15 cellular contexts compared by ENCODE assay signal in the genomic region with DNA sequence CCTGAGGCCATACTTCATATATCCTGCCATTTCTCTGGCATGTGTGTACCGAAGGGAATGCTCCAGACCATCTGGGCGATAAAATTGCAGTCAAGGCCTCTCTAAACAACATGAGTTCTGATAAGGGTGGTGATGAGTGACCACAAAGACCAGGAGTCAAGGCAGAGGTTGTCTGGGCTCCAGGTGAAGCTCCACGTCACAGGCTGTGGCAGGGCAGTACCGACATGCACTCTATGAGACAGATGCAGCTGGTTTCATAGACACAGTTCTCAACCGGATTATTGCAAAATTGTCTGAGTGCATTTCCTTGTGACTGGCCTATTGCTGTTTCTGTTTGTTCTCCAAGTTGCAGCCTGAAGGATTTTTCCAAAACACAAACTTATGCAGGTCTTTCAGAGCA.
DNase-seq lines count a peak whose midpoint lies in the region; FAIRE-seq and TF ChIP-seq lines count a peak whose summit lies in the region.
"Had no signal": no experiment of that assay in that cellular context is flagged by ENCODE, and none has a peak within 500 bp of the region (broad histone marks: within the 10 kb centered on the region; RNA-seq: fewer than 3 reads in every experiment).

No MANE protein-coding gene starts in this region.

- H3K4me3 ChIP-seq in astrocyte (ENCODE audit: insufficient read depth, low read depth, low read length) (no peak overlapping the region), esophagus squamous epithelium (no peak overlapping the region), trophoblast cell (ENCODE audit: low read depth, low read length) (peak overlapping the region; percentile 16)
- H3K4me3 ChIP-seq: GM23248 had no signal

- H2AFZ ChIP-seq in astrocyte (ENCODE audit: low read depth, low read length) (no peak overlapping the region), trophoblast cell (ENCODE audit: insufficient read depth, low read length, poor library complexity) (no peak overlapping the region)
- H2AFZ ChIP-seq: GM23248 had no signal

- no peak for FAIRE-seq in astrocyte (lab: Jason Lieb, UNC)

- TF ChIP-seq POLR2A in esophagus squamous epithelium (IDR thresholded peaks at IDR 0.05): no peak

- peaks cover 29% of the 10 kb centered on the region for H3K4me1 Mint-ChIP-seq in CD14-positive monocyte
- H3K4me1 Mint-ChIP-seq in astrocyte (ENCODE audit: low read depth, unreplicated experiment): peaks cover 19% of the 10 kb centered on the region
- H3K4me1 Mint-ChIP-seq: CD4-positive, alpha-beta memory T cell had no signal

- no peak overlapping the region for H4K12ac ChIP-seq in trophoblast cell (ENCODE audit: low read depth, low read length)

- H3K36me3 Mint-ChIP-seq in CD14-positive monocyte: peaks cover 0 to 5% of the 10 kb centered on the region in 2 donors
- peaks cover 2% of the 10 kb centered on the region for H3K36me3 Mint-ChIP-seq in astrocyte (ENCODE audit: low read depth, unreplicated experiment)
- H3K36me3 Mint-ChIP-seq: CD4-positive, alpha-beta memory T cell had no signal

- no peak overlapping the region for H3K4me2 ChIP-seq in astrocyte (ENCODE audit: low read length)
- H3K4me2 ChIP-seq in trophoblast cell (ENCODE audit: low read length): no peak overlapping the region
- H3K4me2 ChIP-seq: KMS-11 had no signal

- whole genome bisulfite sequencing in esophagus squamous epithelium, 2 donors: 51 to 70% methylated on average over 5 of the region's 5 CpGs
- WGBS in trophoblast cell (ENCODE audit: extremely low coverage, insufficient coverage, insufficient read length): no CpG with 5 or more reads among the region's 5 CpGs

- H3K27me3 ChIP-seq in astrocyte (ENCODE audit: insufficient read depth, low read length): peaks cover 48% of the 10 kb centered on the region
- no peaks in the 10 kb centered on the region for H3K27me3 ChIP-seq in esophagus squamous epithelium
- no peaks in the 10 kb centered on the region for H3K27me3 ChIP-seq in trophoblast cell (ENCODE audit: insufficient read depth, low read length)

- H3K9me3 Mint-ChIP-seq in CD14-positive monocyte: peaks cover 0 to 3% (median 0%) of the 10 kb centered on the region in 7 donors
- H3K9me3 Mint-ChIP-seq in astrocyte (ENCODE audit: unreplicated experiment): peaks cover 6% of the 10 kb centered on the region
- H3K9me3 Mint-ChIP-seq: CD4-positive, alpha-beta memory T cell had no signal

- H3K9ac ChIP-seq in astrocyte (ENCODE audit: low read length) (no peak overlapping the region), trophoblast cell (ENCODE audit: low read length) (no peak overlapping the region)
- H3K9ac ChIP-seq: GM23248, KMS-11 had no signal

- H4K20me1 ChIP-seq in astrocyte (ENCODE audit: insufficient read depth, low read length): no peaks in the 10 kb centered on the region

- H3K79me2 ChIP-seq in astrocyte (ENCODE audit: insufficient read depth, low read length): no peaks in the 10 kb centered on the region
- H3K79me2 ChIP-seq in trophoblast cell (ENCODE audit: control insufficient read depth, insufficient read depth, low read length, poor library complexity): no peaks in the 10 kb centered on the region

- TF ChIP-seq CTCF in CD14-positive monocyte (IDR thresholded peaks at IDR 0.05) (no peak), astrocyte (IDR thresholded peaks at IDR 0.05; ENCODE audit: insufficient read depth, low read depth, low read length) (no peak), esophagus squamous epithelium (IDR thresholded peaks at IDR 0.05) (no peak)

- H3K23ac ChIP-seq in trophoblast cell (ENCODE audit: low read length): no peak overlapping the region

- no peak overlapping the region for H2BK12ac ChIP-seq in trophoblast cell (ENCODE audit: low read length)

- no peak overlapping the region for H4K91ac ChIP-seq in trophoblast cell (ENCODE audit: low read depth, low read length)

- peak overlapping the region; percentile 45 to 60 for H3K4me3 Mint-ChIP-seq in CD14-positive monocyte
- H3K4me3 Mint-ChIP-seq in astrocyte (ENCODE audit: unreplicated experiment): no peak overlapping the region
- H3K4me3 Mint-ChIP-seq: CD4-positive, alpha-beta memory T cell had no signal

- no peaks in the 10 kb centered on the region for H3K9me3 ChIP-seq in astrocyte (ENCODE audit: insufficient read depth, low read depth, low read length)
- H3K9me3 ChIP-seq in esophagus squamous epithelium: no peaks in the 10 kb centered on the region
- no peaks in the 10 kb centered on the region for H3K9me3 ChIP-seq in trophoblast cell (ENCODE audit: insufficient read depth, low read depth, low read length)

- no peak overlapping the region for H2BK120ac ChIP-seq in trophoblast cell (ENCODE audit: insufficient read depth, low read length, poor library complexity)

- no peaks in the 10 kb centered on the region for H3K79me1 ChIP-seq in trophoblast cell (ENCODE audit: low read length)

- peaks cover 30% of the 10 kb centered on the region for H3K4me1 ChIP-seq in astrocyte (ENCODE audit: insufficient read depth, low read length)
- H3K4me1 ChIP-seq in esophagus squamous epithelium: peaks cover 12 to 80% (median 35%) of the 10 kb centered on the region in 3 donors
- H3K4me1 ChIP-seq in trophoblast cell (ENCODE audit: control insufficient read depth in 1 of 2, insufficient read depth in 2 of 2, low read length in 2 of 2): peaks cover 7 to 12% of the 10 kb centered on the region in 2 experiments

- H2BK5ac ChIP-seq in trophoblast cell (ENCODE audit: low read depth, low read length, poor library complexity): no peak overlapping the region

- H3K27ac ChIP-seq in astrocyte (ENCODE audit: low read depth, low read length): no peak overlapping the region
- H3K27ac ChIP-seq in esophagus squamous epithelium: peak overlapping the region; percentile 54 to 71 (median 68)
- no peak overlapping the region for H3K27ac ChIP-seq in trophoblast cell (ENCODE audit: low read depth, low read length)
- H3K27ac ChIP-seq: GM23248, KMS-11 had no signal

- H2AK5ac ChIP-seq in trophoblast cell (ENCODE audit: low read length): no peak overlapping the region

- no peak for DNase-seq in CD14-positive monocyte (ENCODE audit: low spot score)
- peak; percentile 76 for DNase-seq in astrocyte (ENCODE audit: low read depth)
- no peak for DNase-seq in esophagus squamous epithelium (lab: John Stamatoyannopoulos, UW)
- DNase-seq in trophoblast cell: peak; percentile 98 to 99
- no peak for DNase-seq in activated gamma-delta T cell (lab: John Stamatoyannopoulos, UW)
- DNase-seq in AG08396 (ENCODE audit: low spot score): no peak
- DNase-seq in NCI-H446 (lab: John Stamatoyannopoulos, UW): no peak
- DNase-seq: CD4-positive, alpha-beta memory T cell; GF-D8; GM23248; MM.1S; NCI-H1930; NCI-H510A; SIG-M5 had no signal

- H3K14ac ChIP-seq in trophoblast cell (ENCODE audit: low read length): no peak overlapping the region

- no peaks in the 10 kb centered on the region for H3K36me3 ChIP-seq in astrocyte (ENCODE audit: insufficient read depth, low read length)
- H3K36me3 ChIP-seq in esophagus squamous epithelium: no peaks in the 10 kb centered on the region
- H3K36me3 ChIP-seq in trophoblast cell (ENCODE audit: control insufficient read depth in 1 of 2, insufficient read depth in 2 of 2, low read length in 2 of 2): no peaks in the 10 kb centered on the region

- H3K27me3 Mint-ChIP-seq in CD14-positive monocyte (ENCODE audit: low read depth in 3 of 3) (peaks cover 26 to 28% (median 26%) of the 10 kb centered on the region in 3 donors), astrocyte (ENCODE audit: low read depth, unreplicated experiment) (peaks cover 77% of the 10 kb centered on the region)

- intact Hi-C loops in CD14-positive monocyte (cut with micrococcal nuclease): loop anchor here in 1 of 2 donors (10.0 kb wide), 1 partner anchor 166 kb away; no protein-coding TSS in a partner anchor
- intact Hi-C loops in esophagus squamous epithelium (cut with DNase I): no loop called here

- no peak overlapping the region for H4K8ac ChIP-seq in trophoblast cell (ENCODE audit: low read depth, low read length)

- peak overlapping the region; percentile 21 to 78 (median 48) for H3K27ac Mint-ChIP-seq in CD14-positive monocyte
- H3K27ac Mint-ChIP-seq in astrocyte (ENCODE audit: unreplicated experiment): no peak overlapping the region
- H3K27ac Mint-ChIP-seq: CD4-positive, alpha-beta memory T cell had no signal

- H3K4ac ChIP-seq in trophoblast cell (ENCODE audit: low read depth, low read length): no peak overlapping the region

- no peak overlapping the region for H3K18ac ChIP-seq in trophoblast cell (ENCODE audit: low read length)

Comparison
In these comparisons a context has a peak if more than half of its experiments do, and no peak if none do; other contexts are left out.
1. DNase-seq: peak in astrocyte (single experiment) and trophoblast cell (2 of 2); none in CD14-positive monocyte (single experiment), esophagus squamous epithelium (single experiment), activated gamma-delta T cell (single experiment), AG08396 (single experiment) and NCI-H446 (0 of 2).
2. H3K27ac ChIP-seq: peak in esophagus squamous epithelium (4 of 4); none in astrocyte (single experiment) and trophoblast cell (single experiment).